9 cellular contexts compared by ENCODE assay signal in the genomic region with DNA sequence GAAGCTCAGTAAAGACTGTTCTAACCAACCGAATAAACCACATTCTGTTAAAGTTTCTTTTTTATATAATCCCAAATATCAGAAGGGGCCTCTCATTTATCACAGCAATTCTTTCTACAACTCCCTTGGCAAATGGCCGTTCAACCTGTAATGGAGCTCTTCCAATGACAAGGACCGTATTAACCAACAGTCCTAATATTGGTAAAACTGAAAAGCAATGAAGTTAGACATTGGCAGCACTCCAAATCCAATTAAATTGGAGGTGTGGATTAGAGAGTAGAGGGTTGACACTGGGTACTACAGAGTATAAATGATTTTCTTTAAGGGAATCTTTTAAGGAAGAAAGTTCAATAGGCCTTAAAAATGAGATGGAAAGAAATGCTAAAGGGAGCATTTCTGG. TPM values are rescaled to one million over a fixed set of nuclear protein-coding genes. Genes with fewer than 3 reads are reported as not detected.
A peak's percentile ranks its signal among the peaks of the same experiment; 100 is the strongest.
DNase-seq lines count a peak whose midpoint lies in the region; ATAC-seq and TF ChIP-seq lines count a peak whose summit lies in the region.
"Had no signal": no experiment of that assay in that cellular context is flagged by ENCODE, and none has a peak within 500 bp of the region (broad histone marks: within the 10 kb centered on the region; RNA-seq: fewer than 3 reads in every experiment).

No MANE protein-coding gene starts in this region.

- H3K9me2 ChIP-seq in Karpas-422 (replicated peaks; ENCODE audit: insufficient read depth, low read length): no peaks in the 10 kb centered on the region; the same call in 1 of the 2 replicates

- peak overlapping the region; percentile 95 for H3K9ac ChIP-seq in Karpas-422 (ENCODE audit: low read length)
- H3K9ac ChIP-seq in neuronal stem cell (ENCODE audit: low read depth, low read length, poor library complexity): no peak overlapping the region

- peaks cover 19% of the 10 kb centered on the region for H3K4me1 Mint-ChIP-seq in CD4-positive, alpha-beta T cell (ENCODE audit: low read depth)

- H4K91ac ChIP-seq in neuronal stem cell (ENCODE audit: low read depth, low read length, poor library complexity): no peak overlapping the region

- H3K4me3 ChIP-seq in Karpas-422 (ENCODE audit: low read length) (peak overlapping the region; percentile 99), ectodermal cell (ENCODE audit: insufficient read depth, low read depth, low read length) (peak overlapping the region; percentile 77), neuronal stem cell (ENCODE audit: low read length in 2 of 2) (peak overlapping the region; percentile 88 to 100)

- H3K27ac ChIP-seq in CD4-positive, alpha-beta T cell (ENCODE audit: low read depth, low read length): peak overlapping the region; percentile 91
- H3K27ac ChIP-seq in Karpas-422 (ENCODE audit: low read length) (peak overlapping the region; percentile 73), ectodermal cell (ENCODE audit: insufficient read depth, low read depth, low read length, poor library complexity, severe bottlenecking) (no peak overlapping the region), neuronal stem cell (replicated peaks; ENCODE audit: low read length) (no peak overlapping the region)

- no peak overlapping the region for H2BK15ac ChIP-seq in neuronal stem cell (ENCODE audit: low read length)

- peaks cover 34% of the 10 kb centered on the region for H3K36me3 Mint-ChIP-seq in CD4-positive, alpha-beta T cell (ENCODE audit: low read depth)

- CTCF ChIA-PET in CD4-positive, alpha-beta T cell (lab: Charles Lee): interaction anchor here (0.6 to 2.8 kb wide), 5 partner anchors 8 to 78 kb away, joined by 3 to 12 read pairs (median 4); no protein-coding TSS in a partner anchor

- 61 to 68% methylated on average over 3 of the region's 3 CpGs for WGBS in ectodermal cell, 2 experiments
- WGBS in neuronal stem cell (ENCODE audit: extremely low coverage in 2 of 2, insufficient read length in 2 of 2, insufficient replicate concordance in 1 of 2), 2 donors: no CpG with 5 or more reads among the region's 3 CpGs

- H3K4me2 ChIP-seq in Karpas-422 (ENCODE audit: low read depth, low read length, poor library complexity, severe bottlenecking): peak overlapping the region; percentile 90
- peak overlapping the region; percentile 77 for H3K4me2 ChIP-seq in neuronal stem cell (ENCODE audit: insufficient read depth, low read length, poor library complexity, severe bottlenecking)

- no peak overlapping the region for H3K4me3 Mint-ChIP-seq in CD4-positive, alpha-beta T cell

- H3K27me3 Mint-ChIP-seq in CD4-positive, alpha-beta T cell: no peaks in the 10 kb centered on the region

- H3K9me3 Mint-ChIP-seq in CD4-positive, alpha-beta T cell: no peaks in the 10 kb centered on the region

- no peak overlapping the region for H2BK5ac ChIP-seq in neuronal stem cell (ENCODE audit: low read length)

- peaks cover 6% of the 10 kb centered on the region; the same call in 1 of the 2 replicates for H4K20me1 ChIP-seq in Karpas-422 (ENCODE audit: insufficient read depth, low read depth, low read length)

- no peak for TF ChIP-seq CTCF in CD4-positive, alpha-beta T cell (IDR thresholded peaks at IDR 0.05)

- no peak overlapping the region for H2BK120ac ChIP-seq in neuronal stem cell (ENCODE audit: low read depth, low read length)

- POLR2A ChIA-PET in CD4-positive, alpha-beta T cell (lab: Charles Lee): interaction anchor here (1.0 to 2.8 kb wide), 10 partner anchors 8 to 460 kb away, joined by 3 to 24 read pairs (median 8); a partner anchor contains a TSS

- H3K4me1 ChIP-seq in Karpas-422 (ENCODE audit: low read length) (peaks cover 39% of the 10 kb centered on the region), ectodermal cell (ENCODE audit: control insufficient read depth, insufficient read depth, low read length) (peaks cover 8% of the 10 kb centered on the region), neuronal stem cell (ENCODE audit: control insufficient read depth in 2 of 2, insufficient read depth in 1 of 2, low read depth in 1 of 2, low read length in 2 of 2) (peaks cover 2 to 13% of the 10 kb centered on the region in 2 donors)

- no peaks in the 10 kb centered on the region for H3K27me3 ChIP-seq in CD4-positive, alpha-beta T cell (ENCODE audit: control insufficient read depth, insufficient read depth, low read length)
- H3K27me3 ChIP-seq in Karpas-422 (ENCODE audit: low read length): no peaks in the 10 kb centered on the region
- H3K27me3 ChIP-seq in ectodermal cell (ENCODE audit: control insufficient read depth, insufficient read depth, low read length, poor library complexity, severe bottlenecking): no peaks in the 10 kb centered on the region
- no peaks in the 10 kb centered on the region for H3K27me3 ChIP-seq in neuronal stem cell (ENCODE audit: control insufficient read depth in 3 of 3, insufficient read depth in 3 of 3, low read depth in 1 of 3, low read length in 3 of 3)

- no peaks in the 10 kb centered on the region for H3K9me3 ChIP-seq in CD4-positive, alpha-beta T cell (ENCODE audit: control insufficient read depth, low read length)
- H3K9me3 ChIP-seq in Karpas-422 (ENCODE audit: low read length) (no peaks in the 10 kb centered on the region), ectodermal cell (ENCODE audit: control insufficient read depth, low read length) (no peaks in the 10 kb centered on the region), neuronal stem cell (replicated peaks in 1 of 2; ENCODE audit: control insufficient read depth in 2 of 2, insufficient read depth in 1 of 2, low read depth in 1 of 2, low read length in 2 of 2) (no peaks in the 10 kb centered on the region)

- no peak for DNase-seq in CD4-positive, alpha-beta T cell
- peak; percentile 53 for DNase-seq in Karpas-422
- DNase-seq in neuronal stem cell (ENCODE audit: low spot score): no peak
- DNase-seq in D341Med (ENCODE audit: low spot score): no peak
- no peak for DNase-seq in left lobe of liver (ENCODE audit: low spot score)
- no peak for DNase-seq in activated naive CD4-positive, alpha-beta T cell treated with Interleukin-2 at 50 U/mL for 16 hours
- DNase-seq: cortex of kidney had no signal

- no peak overlapping the region for H4K8ac ChIP-seq in neuronal stem cell (ENCODE audit: low read depth, low read length)

- H3K23ac ChIP-seq in neuronal stem cell (ENCODE audit: low read depth, low read length, poor library complexity): no peak overlapping the region

- H2BK12ac ChIP-seq in neuronal stem cell (ENCODE audit: low read length): no peak overlapping the region

- H3K4ac ChIP-seq in neuronal stem cell (ENCODE audit: low read length): no peak overlapping the region

- no peak overlapping the region for H2AFZ ChIP-seq in Karpas-422 (ENCODE audit: low read length)
- H2AFZ ChIP-seq in neuronal stem cell (ENCODE audit: low read length): peak overlapping the region; percentile 97

- intact Hi-C loops in CD4-positive, alpha-beta T cell (cut with DNase I, micrococcal nuclease): loop anchor here (2.0 to 5.0 kb wide), 5 partner anchors 80 to 462 kb away; a partner anchor contains a TSS

- H2AK5ac ChIP-seq in neuronal stem cell (ENCODE audit: low read depth, low read length): no peak overlapping the region

- peaks cover 29% of the 10 kb centered on the region for H3K36me3 ChIP-seq in Karpas-422 (ENCODE audit: insufficient read depth, low read length)
- H3K36me3 ChIP-seq in ectodermal cell (ENCODE audit: control insufficient read depth, insufficient read depth, low read length): no peaks in the 10 kb centered on the region
- peaks cover 0 to 41% of the 10 kb centered on the region in 2 donors for H3K36me3 ChIP-seq in neuronal stem cell (replicated peaks in 1 of 2; ENCODE audit: control insufficient read depth in 2 of 2, insufficient read depth in 2 of 2, low read length in 2 of 2)

- ATAC-seq in CD4-positive, alpha-beta T cell (ENCODE audit: poor library complexity): no peak
- ATAC-seq in GM21367 (IDR thresholded peaks at IDR 0.05; ENCODE audit: unreplicated experiment) (no peak), left lobe of liver (no peak)

- H3K14ac ChIP-seq in neuronal stem cell (ENCODE audit: low read length): no peak overlapping the region

- H3K27ac Mint-ChIP-seq in CD4-positive, alpha-beta T cell: no peak overlapping the region

- H3K79me2 ChIP-seq in Karpas-422 (ENCODE audit: low read length): peaks cover 65% of the 10 kb centered on the region

- peaks cover 5% of the 10 kb centered on the region for H3K79me1 ChIP-seq in neuronal stem cell (ENCODE audit: low read depth, low read length)

- H3K18ac ChIP-seq in neuronal stem cell (ENCODE audit: low read length): no peak overlapping the region

RNA-seq across cellular contexts. Expression of a gene that starts 0.8 kb away (rescaled TPM):
- total RNA-seq in CD4-positive, alpha-beta T cell: 10 to 100 TPM; 50.4 to 56.7 TPM
- total RNA-seq in Karpas-422 (2014; rRNA removed; shearing (Covaris generic); ENCODE audit: low replicate concordance): 60.8 and 61.1 TPM in 2 replicates
- 54.5 TPM for polyA plus RNA-seq in ectodermal cell (2013, experiment 1 of 4)
- 60.9 TPM for polyA plus RNA-seq in ectodermal cell (2013, experiment 2 of 4)
- polyA plus RNA-seq in ectodermal cell (2013, experiment 3 of 4): 42.1 TPM
- polyA plus RNA-seq in ectodermal cell (2013, experiment 4 of 4): 46.9 TPM
- polyA plus RNA-seq in neuronal stem cell (2013, experiment 1 of 2): 37.0 TPM
- polyA plus RNA-seq in neuronal stem cell (2013, experiment 2 of 2): 38.5 TPM
- 113 TPM for total RNA-seq in left lobe of liver

RNA-seq across cellular contexts. Expression of a gene that starts 22.7 kb away (rescaled TPM):
- under 1 TPM; 0.30 to 0.50 TPM for total RNA-seq in CD4-positive, alpha-beta T cell
- 0.07 TPM in 1 of 2 replicates, not detected in the other for total RNA-seq in Karpas-422 (2014; rRNA removed; shearing (Covaris generic); ENCODE audit: low replicate concordance)
- not detected for polyA plus RNA-seq in ectodermal cell (2013, experiment 1 of 4)
- 0.55 TPM for polyA plus RNA-seq in ectodermal cell (2013, experiment 2 of 4)
- 0.21 TPM for polyA plus RNA-seq in ectodermal cell (2013, experiment 3 of 4)
- 0.45 TPM for polyA plus RNA-seq in ectodermal cell (2013, experiment 4 of 4)
- polyA plus RNA-seq in neuronal stem cell (2013, experiment 1 of 2): 0.36 TPM
- polyA plus RNA-seq in neuronal stem cell (2013, experiment 2 of 2): 0.39 TPM
- total RNA-seq in left lobe of liver: 2.1 TPM

Comparison
In these comparisons a context has a peak if more than half of its experiments do, and no peak if none do; other contexts are left out.
1. H3K27ac ChIP-seq: peak in CD4-positive, alpha-beta T cell (single experiment) and Karpas-422 (single experiment); none in ectodermal cell (single experiment) and neuronal stem cell (single experiment).
2. Peak in every context shown above with its lines, with median percentiles within 50 percentile points of each other: H3K4me3 ChIP-seq.